In genomic region chr16:20901068-20901440, GRCh38 we compare ENCODE assay signal across 8 cellular contexts. TPM values are rescaled to one million over a fixed set of nuclear protein-coding genes. Genes with fewer than 3 reads are reported as not detected.
DNase-seq lines count a peak whose midpoint lies in the region; ATAC-seq and TF ChIP-seq lines count a peak whose summit lies in the region.

No MANE protein-coding gene starts in this region.

- peaks cover 18% of the 10 kb centered on the region for H3K36me3 Mint-ChIP-seq in GM23338 (ENCODE audit: low read depth)
- H3K36me3 Mint-ChIP-seq in endodermal cell (ENCODE audit: low read depth): peaks cover 18% of the 10 kb centered on the region

- no peaks in the 10 kb centered on the region for H3F3A ChIP-seq in GM23338 (replicated peaks; ENCODE audit: low read depth)
- no peaks in the 10 kb centered on the region for H3F3A ChIP-seq in neural cell (ENCODE audit: insufficient read depth, low read length, poor library complexity, severe bottlenecking)

- no peak for TF ChIP-seq CTCF in GM23338 (conservative IDR thresholded peaks at IDR 0.05; ENCODE audit: low read depth in 2 of 2)
- TF ChIP-seq CTCF in OCI-LY3 (IDR thresholded peaks at IDR 0.05; ENCODE audit: low read depth, low read length): no peak
- no peak for TF ChIP-seq CTCF in endodermal cell (conservative IDR thresholded peaks at IDR 0.05)
- TF ChIP-seq CTCF in neural cell (IDR thresholded peaks at IDR 0.05; ENCODE audit: poor library complexity, severe bottlenecking): no peak

- WGBS in endodermal cell (ENCODE audit: insufficient coverage in 1 of 2, insufficient read length in 1 of 2), 2 experiments: 0% methylated on average over 9 to 20 of the region's 20 CpGs

- H3K9ac ChIP-seq in OCI-LY3 (ENCODE audit: low read length): peak overlapping the region; percentile 90
- H3K9ac ChIP-seq in endodermal cell (ENCODE audit: extremely low read depth, low read length, poor library complexity, severe bottlenecking): peak overlapping the region; percentile 72
- H3K9ac ChIP-seq in neural cell (ENCODE audit: low read length): peak overlapping the region; percentile 99

- H3K9me2 ChIP-seq in GM23338 (ENCODE audit: insufficient read depth) (no peaks in the 10 kb centered on the region), neural cell (ENCODE audit: insufficient read depth, low read length) (no peaks in the 10 kb centered on the region)

- H3K9me3 Mint-ChIP-seq in GM23338 (peaks cover 2% of the 10 kb centered on the region; the same call in 1 of the 3 replicates), endodermal cell (no peaks in the 10 kb centered on the region)

- ATAC-seq in GM23338 (peak; percentile 25), GM21447 (IDR thresholded peaks at IDR 0.05; ENCODE audit: unreplicated experiment) (no peak)

- peaks cover 51% of the 10 kb centered on the region for H3K4me1 Mint-ChIP-seq in GM23338
- peaks cover 34% of the 10 kb centered on the region for H3K4me1 Mint-ChIP-seq in endodermal cell

- H4K20me1 ChIP-seq in GM23338 (replicated peaks; ENCODE audit: insufficient read depth) (peaks cover 17% of the 10 kb centered on the region), OCI-LY3 (ENCODE audit: insufficient read depth, low read length) (peaks cover 40% of the 10 kb centered on the region), neural cell (ENCODE audit: insufficient read depth) (no peaks in the 10 kb centered on the region)

- peaks cover 5% of the 10 kb centered on the region for H3K36me3 ChIP-seq in GM23338 (ENCODE audit: insufficient read depth)
- peaks cover 21% of the 10 kb centered on the region for H3K36me3 ChIP-seq in OCI-LY3 (replicated peaks; ENCODE audit: low read depth, low read length)
- peaks cover 17% of the 10 kb centered on the region for H3K36me3 ChIP-seq in endodermal cell (ENCODE audit: control insufficient read depth, insufficient read depth, low read length)
- H3K36me3 ChIP-seq in neural cell (ENCODE audit: insufficient read depth, low read length): no peaks in the 10 kb centered on the region

- TF ChIP-seq RAD21 in neural cell (conservative IDR thresholded peaks at IDR 0.05): no peak

- H3K4me2 ChIP-seq in GM23338: peak overlapping the region; percentile 94
- peak overlapping the region; percentile 83 for H3K4me2 ChIP-seq in OCI-LY3 (ENCODE audit: low read length)
- peak overlapping the region; percentile 87 for H3K4me2 ChIP-seq in neural cell (ENCODE audit: low read length)

- H3K27me3 Mint-ChIP-seq in GM23338 (ENCODE audit: insufficient read depth, low read depth, poor library complexity) (peaks cover 6% of the 10 kb centered on the region), endodermal cell (ENCODE audit: insufficient read depth) (no peaks in the 10 kb centered on the region)

- H3K27me3 ChIP-seq in GM23338 (ENCODE audit: insufficient read depth) (no peaks in the 10 kb centered on the region), OCI-LY3 (ENCODE audit: low read depth, low read length) (peaks cover 24% of the 10 kb centered on the region), endodermal cell (ENCODE audit: control insufficient read depth, insufficient read depth, low read length, poor library complexity, severe bottlenecking) (no peaks in the 10 kb centered on the region), neural cell (ENCODE audit: insufficient read depth, low read depth, low read length) (no peaks in the 10 kb centered on the region)

- TF ChIP-seq EP300 in neural cell (conservative IDR thresholded peaks at IDR 0.05; ENCODE audit: poor library complexity, severe bottlenecking): no peak

- H3K27ac Mint-ChIP-seq in GM23338 (peak overlapping the region; percentile 99), endodermal cell (peak overlapping the region; percentile 97)

- peak overlapping the region; percentile 88 for H3K4me3 ChIP-seq in GM23338
- H3K4me3 ChIP-seq in OCI-LY3 (ENCODE audit: low read length): peak overlapping the region; percentile 84
- H3K4me3 ChIP-seq in endodermal cell (ENCODE audit: low read length): peak overlapping the region; percentile 86
- peak overlapping the region; percentile 83 for H3K4me3 ChIP-seq in neural cell (ENCODE audit: low read length)

- H3K27ac ChIP-seq in GM23338 (ENCODE audit: low read depth): peak overlapping the region; percentile 97
- peak overlapping the region; percentile 80 for H3K27ac ChIP-seq in OCI-LY3 (ENCODE audit: low read length)
- peak overlapping the region; percentile 97 for H3K27ac ChIP-seq in endodermal cell (ENCODE audit: low read depth, low read length)
- H3K27ac ChIP-seq in neural cell (ENCODE audit: low read length): peak overlapping the region; percentile 100

- DNase-seq in GM23338 (ENCODE audit: low spot score) (peak; percentile 46), endodermal cell (no peak), NCI-H748 treated with DMSO at 0.1 percent for 48 hours (lab: John Stamatoyannopoulos, UW) (no peak), retina (no peak)
- no peak for DNase-seq in activated CD4-positive, alpha-beta T cell treated with anti-CD3 and anti-CD28 coated beads, Interleukin-2, amount 50 U/mL, for 1 hour

- H3K4me3 Mint-ChIP-seq in GM23338: peak overlapping the region; percentile 89
- H3K4me3 Mint-ChIP-seq in endodermal cell: peak overlapping the region; percentile 78

- H3K4me1 ChIP-seq in GM23338 (ENCODE audit: insufficient read depth) (peaks cover 43% of the 10 kb centered on the region), OCI-LY3 (ENCODE audit: low read length) (peaks cover 38% of the 10 kb centered on the region), endodermal cell (ENCODE audit: control insufficient read depth, insufficient read depth, low read length) (peaks cover 5% of the 10 kb centered on the region)

- H3K79me2 ChIP-seq in GM23338 (replicated peaks; ENCODE audit: insufficient read depth) (peaks cover 70% of the 10 kb centered on the region), OCI-LY3 (ENCODE audit: low read length) (peaks cover 42% of the 10 kb centered on the region), neural cell (replicated peaks; ENCODE audit: insufficient read depth, low read length) (peaks cover 58% of the 10 kb centered on the region)

- H2AFZ ChIP-seq in GM23338 (peak overlapping the region; percentile 70), OCI-LY3 (ENCODE audit: low read depth, low read length) (peak overlapping the region; percentile 75; the same call in 1 of the 2 replicates), neural cell (ENCODE audit: low read depth, low read length) (peak overlapping the region; percentile 83)

- H3K9me3 ChIP-seq in OCI-LY3 (ENCODE audit: insufficient read depth, low read length): no peaks in the 10 kb centered on the region
- H3K9me3 ChIP-seq in endodermal cell (ENCODE audit: control insufficient read depth, low read length): no peaks in the 10 kb centered on the region
- no peaks in the 10 kb centered on the region for H3K9me3 ChIP-seq in neural cell (ENCODE audit: low read length)

TF ChIP-seq in GM23338, 12 proteins besides CTCF, POLR2A, EP300 and RAD21 (continues in another document):
- TF ChIP-seq ZNF114 (CRISPR knock-in tag; IDR thresholded peaks at IDR 0.05) (no peak), JUNB (IDR thresholded peaks at IDR 0.05; ENCODE audit: unreplicated experiment) (no peak), CREB1 (CRISPR knock-in tag; IDR thresholded peaks at IDR 0.05; ENCODE audit: low read depth) (no peak), NANOG (IDR thresholded peaks at IDR 0.05; ENCODE audit: borderline replicate concordance) (no peak), STAT1 (IDR thresholded peaks at IDR 0.05; ENCODE audit: unreplicated experiment) (no peak)

TF ChIP-seq in neural cell, 6 proteins besides CTCF, POLR2A, EP300 and RAD21:
- TF ChIP-seq TAF1 (IDR thresholded peaks at IDR 0.05; ENCODE audit: low read depth): no peak
- no peak for TF ChIP-seq EZH2 (IDR thresholded peaks at IDR 0.05; ENCODE audit: borderline replicate concordance, insufficient read depth, low read length, poor library complexity, severe bottlenecking)
- no peak for TF ChIP-seq REST (IDR thresholded peaks at IDR 0.05; ENCODE audit: borderline replicate concordance)
- TF ChIP-seq POLR2AphosphoS5 (IDR thresholded peaks at IDR 0.05): no peak
- no peak for TF ChIP-seq MXI1 (conservative IDR thresholded peaks at IDR 0.05; ENCODE audit: poor library complexity, severe bottlenecking)
- no peak for TF ChIP-seq SMC3 (conservative IDR thresholded peaks at IDR 0.05; ENCODE audit: poor library complexity)
TF ChIP-seq in neural cell: peak in this region for 0.

RNA-seq across cellular contexts. Expression of gene LYRM1, which starts 0.5 kb away (rescaled TPM):
- 18.7 and 19.4 TPM in 2 replicates for total RNA-seq in GM23338 (2014; rRNA removed; shearing (Covaris generic))
- polyA plus RNA-seq in GM23338 (2016; fragmentation: Nextera tagmentation; extraction: Ambion mirVana) (24.8 and 24.9 TPM in 2 replicates), neural cell (98.7 and 125 TPM in 2 replicates)
- 10 to 100 TPM; 13.1 to 16.8 TPM for total RNA-seq in endodermal cell
- polyA plus RNA-seq in endodermal cell (2013, experiment 1 of 2): 31.5 TPM
- polyA plus RNA-seq in endodermal cell (2013, experiment 2 of 2): 32.3 TPM
- polyA minus RNA-seq in neural cell: 51.9 and 60.8 TPM in 2 replicates

RNA-seq across cellular contexts. Expression of gene DCUN1D3, which starts 0.9 kb away (rescaled TPM):
- 13.7 and 16.0 TPM in 2 replicates for total RNA-seq in GM23338 (2014; rRNA removed; shearing (Covaris generic))
- polyA plus RNA-seq in GM23338 (2016; fragmentation: Nextera tagmentation; extraction: Ambion mirVana) (8.0 and 8.5 TPM in 2 replicates), neural cell (9.2 and 11.5 TPM in 2 replicates)
- total RNA-seq in endodermal cell: 10 to 100 TPM; 21.3 to 22.7 TPM
- polyA plus RNA-seq in endodermal cell (2013, experiment 1 of 2): 5.9 TPM
- polyA plus RNA-seq in endodermal cell (2013, experiment 2 of 2): 4.8 TPM
- polyA minus RNA-seq in neural cell: 25.8 and 27.6 TPM in 2 replicates
